ENCODE assay signal across 1 cellular context in the genomic region with DNA sequence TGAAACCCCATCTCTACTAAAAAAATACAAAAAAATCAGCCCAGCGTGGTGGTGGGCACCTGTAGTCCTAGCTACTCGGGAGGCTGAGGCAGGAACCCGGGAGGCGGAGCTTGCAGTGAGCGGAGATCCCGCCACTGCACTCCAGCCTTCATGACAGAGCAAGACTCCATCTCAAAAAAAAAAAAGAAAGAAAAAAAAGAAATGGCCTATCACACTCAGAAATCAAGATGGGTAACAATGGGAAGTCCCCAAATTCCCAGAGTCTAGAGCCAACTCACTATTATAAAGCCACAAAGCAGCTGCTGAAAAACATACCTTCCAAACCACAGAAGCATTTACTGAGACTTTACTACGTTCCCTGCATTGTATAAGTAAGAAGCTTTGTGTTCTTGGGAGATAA.
TF ChIP-seq lines count a peak whose summit lies in the region.

No MANE protein-coding gene starts in this region.

TF ChIP-seq in IMR-90, 13 proteins besides CTCF, POLR2A, EP300 and RAD21 (continued from another document):
- TF ChIP-seq, protein P1, sequence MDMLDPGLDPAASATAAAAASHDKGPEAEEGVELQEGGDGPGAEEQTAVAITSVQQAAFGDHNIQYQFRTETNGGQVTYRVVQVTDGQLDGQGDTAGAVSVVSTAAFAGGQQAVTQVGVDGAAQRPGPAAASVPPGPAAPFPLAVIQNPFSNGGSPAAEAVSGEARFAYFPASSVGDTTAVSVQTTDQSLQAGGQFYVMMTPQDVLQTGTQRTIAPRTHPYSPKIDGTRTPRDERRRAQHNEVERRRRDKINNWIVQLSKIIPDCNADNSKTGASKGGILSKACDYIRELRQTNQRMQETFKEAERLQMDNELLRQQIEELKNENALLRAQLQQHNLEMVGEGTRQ (IDR thresholded peaks at IDR 0.05; ENCODE audit: low read depth, low read length), result no peak
- TF ChIP-seq, protein P2, sequence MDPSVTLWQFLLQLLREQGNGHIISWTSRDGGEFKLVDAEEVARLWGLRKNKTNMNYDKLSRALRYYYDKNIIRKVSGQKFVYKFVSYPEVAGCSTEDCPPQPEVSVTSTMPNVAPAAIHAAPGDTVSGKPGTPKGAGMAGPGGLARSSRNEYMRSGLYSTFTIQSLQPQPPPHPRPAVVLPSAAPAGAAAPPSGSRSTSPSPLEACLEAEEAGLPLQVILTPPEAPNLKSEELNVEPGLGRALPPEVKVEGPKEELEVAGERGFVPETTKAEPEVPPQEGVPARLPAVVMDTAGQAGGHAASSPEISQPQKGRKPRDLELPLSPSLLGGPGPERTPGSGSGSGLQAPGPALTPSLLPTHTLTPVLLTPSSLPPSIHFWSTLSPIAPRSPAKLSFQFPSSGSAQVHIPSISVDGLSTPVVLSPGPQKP (IDR thresholded peaks at IDR 0.05; ENCODE audit: borderline replicate concordance, low read depth, low read length), result no peak
- TF ChIP-seq MXI1 (IDR thresholded peaks at IDR 0.05; ENCODE audit: borderline replicate concordance, low read depth, low read length), result no peak
- TF ChIP-seq FOS (IDR thresholded peaks at IDR 0.05; ENCODE audit: low read depth, low read length), result no peak
